8 cellular contexts compared by ENCODE assay signal in the genomic region with DNA sequence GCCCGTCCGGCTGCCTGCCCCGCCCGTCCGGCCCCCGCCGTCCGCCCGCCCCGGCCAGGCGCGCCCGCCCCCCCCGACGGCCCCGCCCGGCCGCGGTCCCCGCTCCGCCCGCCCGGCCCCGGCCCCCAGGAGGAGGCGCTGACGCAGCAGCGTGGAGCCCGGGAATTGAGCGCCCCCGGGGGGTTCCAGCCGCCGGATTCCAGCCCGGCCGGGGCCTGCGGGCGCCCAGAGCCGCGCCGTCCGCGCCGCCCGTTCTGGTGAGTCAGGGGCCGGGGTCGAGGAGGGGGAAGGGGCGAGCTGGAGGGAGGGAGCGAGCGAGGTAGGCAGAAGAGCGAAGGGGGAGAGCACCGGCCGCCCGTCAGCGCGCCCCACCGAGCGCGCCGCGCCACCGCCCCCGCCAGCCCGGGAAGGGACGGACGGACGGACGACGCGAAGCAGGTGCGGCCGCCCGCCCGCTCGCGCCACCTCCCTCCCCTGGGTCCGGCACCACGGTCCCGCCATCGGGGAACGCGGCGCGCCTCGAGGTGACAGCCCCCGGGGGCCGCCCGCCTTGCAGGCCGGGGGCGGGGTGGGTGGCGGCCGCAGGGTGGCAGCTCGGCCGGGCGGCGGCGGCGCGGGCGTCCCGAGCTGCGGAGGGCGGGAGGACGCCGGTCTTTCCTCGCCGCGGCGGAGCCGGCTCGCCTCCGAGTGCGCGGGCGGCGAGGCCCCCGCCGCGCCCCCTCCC. TPM values are rescaled to one million over a fixed set of nuclear protein-coding genes. Genes with fewer than 3 reads are reported as not detected.
DNase-seq lines count a peak whose midpoint lies in the region; ATAC-seq, FAIRE-seq and TF ChIP-seq lines count a peak whose summit lies in the region.

No MANE protein-coding gene starts in this region.

- H3K4me3 ChIP-seq in GM08714 (ENCODE audit: low read length) (peak overlapping the region; percentile 81), brain microvascular endothelial cell (ENCODE audit: low read depth, low read length) (peak overlapping the region; percentile 61), lung (peak overlapping the region; percentile 75), urinary bladder (ENCODE audit: low read depth, low read length) (peak overlapping the region; percentile 95)
- peak overlapping the region; percentile 60 for H3K4me3 ChIP-seq in Jurkat, Clone E6-1 (ENCODE audit: low read length)

- FAIRE-seq in frontal cortex (lab: Jason Lieb, UNC) = no peak

- H3K9me3 ChIP-seq in lung (ENCODE audit: control insufficient read depth in 2 of 2, insufficient read depth in 1 of 2, low read length in 1 of 2) = no peaks in the 10 kb centered on the region

- DNase-seq in Jurkat, Clone E6-1 (ENCODE audit: low read depth, low spot score) = no peak
- no peak for DNase-seq in brain microvascular endothelial cell
- no peak for DNase-seq in lung (ENCODE audit: low spot score)
- no peak for DNase-seq in frontal cortex (ENCODE audit: low spot score in 2 of 2)
- DNase-seq in stimulated activated naive CD4-positive, alpha-beta T cell treated with Interleukin-2 at 50 U/mL for 16 hours (lab: John Stamatoyannopoulos, UW) = no peak

- ATAC-seq in GM21528 (IDR thresholded peaks at IDR 0.05; ENCODE audit: low FRiP score, unreplicated experiment) (peak; percentile 18), lung (ENCODE audit: insufficient read depth, low FRiP score) (peak; percentile 3)

- H3K4me1 ChIP-seq in lung (ENCODE audit: control insufficient read depth in 2 of 2, insufficient read depth in 2 of 2, low read length in 2 of 2) (peaks cover 7 to 22% of the 10 kb centered on the region in 2 donors), urinary bladder (ENCODE audit: insufficient read depth) (peaks cover 2% of the 10 kb centered on the region)

- WGBS in lung, 2 donors = 1% methylated on average over 22 to 117 of the region's 117 CpGs
- under 1% methylated on average over 115 of the region's 117 CpGs for WGBS in urinary bladder

- H3K27me3 ChIP-seq in brain microvascular endothelial cell (replicated peaks) (peaks cover 20% of the 10 kb centered on the region), lung (ENCODE audit: control insufficient read depth, insufficient read depth) (no peaks in the 10 kb centered on the region)

- no peaks in the 10 kb centered on the region for H3K36me3 ChIP-seq in brain microvascular endothelial cell (replicated peaks)
- no peaks in the 10 kb centered on the region for H3K36me3 ChIP-seq in lung (ENCODE audit: control insufficient read depth in 2 of 2, insufficient read depth in 2 of 2, low read length in 2 of 2)
- no peaks in the 10 kb centered on the region for H3K36me3 ChIP-seq in urinary bladder (ENCODE audit: insufficient read depth)

- in situ Hi-C loops in brain microvascular endothelial cell (cut with HindIII; ENCODE audit: low pct_ligation_motif_present, low sequenced_read_pairs) = no loop called here

- TF ChIP-seq CTCF in brain microvascular endothelial cell (IDR thresholded peaks at IDR 0.05; ENCODE audit: low read depth, low read length, missing control alignments) (no peak), lung (IDR thresholded peaks at IDR 0.05; ENCODE audit: control extremely low read depth, extremely low read depth) (no peak)

- H3K27ac ChIP-seq in brain microvascular endothelial cell (no peak overlapping the region), lung (ENCODE audit: low read depth in 1 of 2, low read length in 1 of 2) (peak overlapping the region; percentile 62 to 70), urinary bladder (ENCODE audit: low read depth) (no peak overlapping the region)

RNA-seq across cellular contexts. Expression of a gene that starts 0.4 kb away (rescaled TPM):
- polyA plus RNA-seq in Jurkat, Clone E6-1 (2012; ENCODE audit: insufficient read depth, insufficient read length) = 25.8 TPM
- total RNA-seq in lung (10 to 100 TPM; 11.3 to 28.1 TPM), urinary bladder (7.9 TPM), frontal cortex (7.3 TPM)
- polyA plus RNA-seq in lung (10 to 100 TPM; 12.8 to 14.5 TPM), urinary bladder (23.0 TPM)

RNA-seq across cellular contexts. Expression of a gene that starts 29.6 kb away (rescaled TPM):
- polyA plus RNA-seq in Jurkat, Clone E6-1 (2012; ENCODE audit: insufficient read depth, insufficient read length) = 22.4 TPM
- total RNA-seq in lung (10 to 100 TPM; 13.6 to 20.0 TPM), urinary bladder (11.8 TPM), frontal cortex (0.82 TPM)
- polyA plus RNA-seq in lung (10 to 100 TPM in 1 of 2 donors, 1 to 10 TPM in 1; 9.8 to 10.4 TPM), urinary bladder (22.6 TPM)

RNA-seq across cellular contexts. Expression of a gene that starts 35.6 kb away (rescaled TPM):
- 47.8 TPM for polyA plus RNA-seq in Jurkat, Clone E6-1 (2012; ENCODE audit: insufficient read depth, insufficient read length)
- total RNA-seq in lung (10 to 100 TPM; 51.0 to 87.8 TPM), urinary bladder (39.4 TPM), frontal cortex (15.1 TPM)
- polyA plus RNA-seq in lung (10 to 100 TPM; 41.4 to 47.6 TPM), urinary bladder (48.5 TPM)

RNA-seq across cellular contexts. Expression of a gene that starts 58.7 kb away (rescaled TPM):
- polyA plus RNA-seq in Jurkat, Clone E6-1 (2012; ENCODE audit: insufficient read depth, insufficient read length) = 150 TPM
- total RNA-seq in lung (10 to 100 TPM; 14.8 to 16.6 TPM), urinary bladder (25.4 TPM), frontal cortex (22.4 TPM)
- polyA plus RNA-seq in lung (10 to 100 TPM in 1 of 2 donors, 1 to 10 TPM in 1; 7.5 to 13.2 TPM), urinary bladder (7.5 TPM)

Comparison
In these comparisons a context has a peak if more than half of its experiments do, and no peak if none do; other contexts are left out.
1. H3K27ac ChIP-seq: peak in lung (2 of 2); none in brain microvascular endothelial cell (single experiment) and urinary bladder (single experiment).
2. Peak in every context shown above with its lines, with median percentiles within 50 percentile points of each other: H3K4me3 ChIP-seq.